24 cellular contexts compared by ENCODE assay signal in genomic region chr1:106121728-106122127, GRCh38.
"Had no signal": no experiment of that assay in that cellular context is flagged by ENCODE, and none has a peak within 500 bp of the region (broad histone marks: within the 10 kb centered on the region; RNA-seq: fewer than 3 reads in every experiment).

No MANE protein-coding gene starts in this region.

- H3K36me3 ChIP-seq: colonic mucosa, esophagus muscularis mucosa, esophagus squamous epithelium, gastrocnemius medialis, gastroesophageal sphincter, heart left ventricle had no signal

- H3K4me1 Mint-ChIP-seq: endodermal cell had no signal

- H3K4me3 ChIP-seq: colonic mucosa, coronary artery, dorsolateral prefrontal cortex, esophagus muscularis mucosa, esophagus squamous epithelium, gastrocnemius medialis, gastroesophageal sphincter, heart left ventricle had no signal

- ATAC-seq: effector memory CD8-positive, alpha-beta T cell; esophagus mucosa; foreskin keratinocyte; gastrocnemius medialis; gastroesophageal sphincter; heart left ventricle had no signal

- H3K27me3 Mint-ChIP-seq: dendritic cell treated with granulocyte-macrophage colony-stimulating factor and Interleukin-4, amounts not matched to agents 40 ng/mL and 50 ng/mL, for 4 days; effector memory CD8-positive, alpha-beta T cell had no signal

- H3K27ac Mint-ChIP-seq: dendritic cell treated with granulocyte-macrophage colony-stimulating factor and Interleukin-4, amounts not matched to agents 40 ng/mL and 50 ng/mL, for 4 days; effector memory CD8-positive, alpha-beta T cell; endodermal cell had no signal

- H3K27ac ChIP-seq: colonic mucosa, coronary artery, dorsolateral prefrontal cortex, epithelial cell of prostate, esophagus muscularis mucosa, esophagus squamous epithelium, foreskin keratinocyte, gastrocnemius medialis, gastroesophageal sphincter, heart left ventricle had no signal

- H3K9me3 ChIP-seq: colonic mucosa, esophagus muscularis mucosa, gastrocnemius medialis had no signal

- DNase-seq: colonic mucosa; cortex of kidney; dermis blood vessel endothelial cell; dorsolateral prefrontal cortex; effector CD4-positive, alpha-beta T cell; effector CD8-positive, alpha-beta T cell; effector memory CD4-positive, alpha-beta T cell; effector memory CD8-positive, alpha-beta T cell; endodermal cell; erythroblast; esophagus squamous epithelium; foreskin fibroblast; foreskin keratinocyte; foreskin melanocyte; gastrocnemius medialis; glutamatergic neuron; head of caudate nucleus; heart left ventricle had no signal

- H3K4me1 ChIP-seq: colonic mucosa, esophagus muscularis mucosa, esophagus squamous epithelium, foreskin keratinocyte, gastrocnemius medialis, gastroesophageal sphincter, heart left ventricle had no signal

- H3K27me3 ChIP-seq: colonic mucosa, dorsolateral prefrontal cortex, esophagus muscularis mucosa, esophagus squamous epithelium, foreskin keratinocyte, gastrocnemius medialis, gastroesophageal sphincter, heart left ventricle had no signal

- H3K4me3 Mint-ChIP-seq: dendritic cell treated with granulocyte-macrophage colony-stimulating factor and Interleukin-4, amounts not matched to agents 40 ng/mL and 50 ng/mL, for 4 days; effector memory CD8-positive, alpha-beta T cell; endodermal cell had no signal
